Comparison of ENCODE assay signal across 25 cellular contexts in genomic region chr3:61924065-61924740, GRCh38.
A peak's percentile ranks its signal among the peaks of the same experiment; 100 is the strongest.
DNase-seq lines count a peak whose midpoint lies in the region; ATAC-seq and TF ChIP-seq lines count a peak whose summit lies in the region.
"Had no signal": no experiment of that assay in that cellular context is flagged by ENCODE, and none has a peak within 500 bp of the region (broad histone marks: within the 10 kb centered on the region; RNA-seq: fewer than 3 reads in every experiment).

No MANE protein-coding gene starts in this region.

- 83 to 93% methylated on average over 2 to 3 of the region's 4 CpGs for WGBS in mesodermal cell (ENCODE audit: insufficient coverage in 2 of 2), 2 experiments
- WGBS in endodermal cell (ENCODE audit: insufficient coverage in 1 of 2, insufficient read length in 1 of 2), 2 experiments: 86 to 89% methylated on average over 3 of the region's 4 CpGs

- peak; percentile 70 for ATAC-seq in Right ventricle myocardium superior (ENCODE audit: poor library complexity)
- ATAC-seq: K562, lower lobe of right lung had no signal

- H3K27ac ChIP-seq in BLaER1 (peak overlapping the region; percentile 60), mesodermal cell (ENCODE audit: low read depth, low read length, severe bottlenecking) (peak overlapping the region; percentile 10), endodermal cell (ENCODE audit: low read depth, low read length) (no peak overlapping the region)
- H3K27ac ChIP-seq: brain microvascular endothelial cell, colonic mucosa, hepatocyte, lower lobe of right lung, RWPE1 had no signal

- no peak overlapping the region for H3K27ac Mint-ChIP-seq in endodermal cell
- H3K27ac Mint-ChIP-seq: activated CD4-positive, alpha-beta memory T cell treated with anti-CD3 and anti-CD28 coated beads for 36 hours; immature natural killer cell had no signal

- H3K9me3 ChIP-seq in BLaER1: no peaks in the 10 kb centered on the region
- H3K9me3 ChIP-seq in mesodermal cell (ENCODE audit: control insufficient read depth, low read length): no peaks in the 10 kb centered on the region
- H3K9me3 ChIP-seq in endodermal cell (ENCODE audit: control insufficient read depth, low read length): no peaks in the 10 kb centered on the region
- H3K9me3 ChIP-seq: colonic mucosa, lower lobe of right lung, sigmoid colon had no signal

- peaks cover 22% of the 10 kb centered on the region for H3K4me1 Mint-ChIP-seq in endodermal cell
- H3K4me1 Mint-ChIP-seq: immature natural killer cell had no signal

- H3K9ac ChIP-seq in BLaER1 (peak overlapping the region; percentile 0; the same call in 1 of the 2 replicates), endodermal cell (ENCODE audit: extremely low read depth, low read length, poor library complexity, severe bottlenecking) (no peak overlapping the region)

- H3K27me3 Mint-ChIP-seq in endodermal cell (ENCODE audit: insufficient read depth): no peaks in the 10 kb centered on the region
- H3K27me3 Mint-ChIP-seq: activated CD4-positive, alpha-beta memory T cell treated with anti-CD3 and anti-CD28 coated beads for 36 hours had no signal

- intact Hi-C loops in Right ventricle myocardium superior (cut with DNase I): loop anchor here (5.0 kb wide), 1 partner anchor 362 kb away; the partner anchor contains the start of gene PTPRG

- H3K9me3 Mint-ChIP-seq in endodermal cell: no peaks in the 10 kb centered on the region
- H3K9me3 Mint-ChIP-seq: activated CD4-positive, alpha-beta memory T cell treated with anti-CD3 and anti-CD28 coated beads for 36 hours had no signal

- H3K4me3 ChIP-seq in BLaER1: no peak overlapping the region
- no peak overlapping the region for H3K4me3 ChIP-seq in mesodermal cell (ENCODE audit: extremely low read depth, insufficient read depth, low read length, poor library complexity, severe bottlenecking)
- H3K4me3 ChIP-seq in endodermal cell (ENCODE audit: low read length): no peak overlapping the region
- H3K4me3 ChIP-seq: colonic mucosa, hepatocyte, K562, lower lobe of right lung, sigmoid colon had no signal

- H3K36me3 ChIP-seq in BLaER1 (no peaks in the 10 kb centered on the region), mesodermal cell (ENCODE audit: control insufficient read depth, insufficient read depth, low read length) (no peaks in the 10 kb centered on the region), endodermal cell (ENCODE audit: control insufficient read depth, insufficient read depth, low read length) (no peaks in the 10 kb centered on the region)
- H3K36me3 ChIP-seq: brain microvascular endothelial cell, colonic mucosa, lower lobe of right lung, sigmoid colon had no signal

- H3K4me2 ChIP-seq in BLaER1: peak overlapping the region; percentile 80
- H3K4me2 ChIP-seq: hepatocyte had no signal

- no peak for TF ChIP-seq CTCF in endodermal cell (conservative IDR thresholded peaks at IDR 0.05)

- H3K27me3 ChIP-seq in BLaER1 (no peaks in the 10 kb centered on the region), endodermal cell (ENCODE audit: control insufficient read depth, insufficient read depth, low read length, poor library complexity, severe bottlenecking) (no peaks in the 10 kb centered on the region)
- H3K27me3 ChIP-seq: brain microvascular endothelial cell, colonic mucosa, hepatocyte, sigmoid colon had no signal

- DNase-seq in UCSD-AML1 (lab: John Stamatoyannopoulos, UW; ENCODE audit: unreplicated experiment): peak; percentile 11
- peak; percentile 85 for DNase-seq in Right ventricle myocardium superior
- DNase-seq in NCI-H345 treated with DMSO at 0.1 percent for 48 hours (lab: John Stamatoyannopoulos, UW; ENCODE audit: unreplicated experiment): no peak
- no peak for DNase-seq in endodermal cell
- no peak for DNase-seq in HCEC 1CT
- no peak for DNase-seq in DMS153 treated with DMSO at 0.1 percent for 48 hours (lab: John Stamatoyannopoulos, UW; ENCODE audit: unreplicated experiment)
- DNase-seq: activated CD4-positive, alpha-beta memory T cell treated with anti-CD3 and anti-CD28 coated beads for 36 hours; activated CD4-positive, CD25-positive, alpha-beta regulatory T cell; activated gamma-delta T cell; activated T-cell treated with anti-CD3 and anti-CD28 coated beads for 4 hours; brain microvascular endothelial cell; colonic mucosa; COR-L47; immature natural killer cell; lower lobe of right lung; MM.1S; NCI-H146; NCI-H69; sigmoid colon; T-helper 9 cell had no signal

- peaks cover 51% of the 10 kb centered on the region for H3K4me1 ChIP-seq in BLaER1
- H3K4me1 ChIP-seq in mesodermal cell (ENCODE audit: control insufficient read depth, insufficient read depth, low read length, poor library complexity, severe bottlenecking): peaks cover 16% of the 10 kb centered on the region
- H3K4me1 ChIP-seq in endodermal cell (ENCODE audit: control insufficient read depth, insufficient read depth, low read length): no peaks in the 10 kb centered on the region
- H3K4me1 ChIP-seq: colonic mucosa had no signal

- no peaks in the 10 kb centered on the region for H4K20me1 ChIP-seq in BLaER1

- H3K36me3 Mint-ChIP-seq in endodermal cell (ENCODE audit: low read depth): no peaks in the 10 kb centered on the region
- H3K36me3 Mint-ChIP-seq: activated CD4-positive, alpha-beta memory T cell treated with anti-CD3 and anti-CD28 coated beads for 36 hours; immature natural killer cell had no signal

- no peak overlapping the region for H3K4me3 Mint-ChIP-seq in endodermal cell
- H3K4me3 Mint-ChIP-seq: activated CD4-positive, alpha-beta memory T cell treated with anti-CD3 and anti-CD28 coated beads for 36 hours; immature natural killer cell had no signal

Comparison
In these comparisons a context has a peak if more than half of its experiments do, and no peak if none do; other contexts are left out.
1. DNase-seq: peak in UCSD-AML1 (single experiment) and Right ventricle myocardium superior (single experiment); none in NCI-H345 treated with DMSO at 0.1 percent for 48 hours (single experiment), endodermal cell (single experiment), HCEC 1CT (single experiment) and DMS153 treated with DMSO at 0.1 percent for 48 hours (single experiment).